17 cellular contexts compared by ENCODE assay signal in genomic region chr4:144666539-144667175, GRCh38. TPM values are rescaled to one million over a fixed set of nuclear protein-coding genes. Genes with fewer than 3 reads are reported as not detected.
DNase-seq lines count a peak whose midpoint lies in the region; ATAC-seq and TF ChIP-seq lines count a peak whose summit lies in the region.
"Had no signal": no experiment of that assay in that cellular context is flagged by ENCODE, and none has a peak within 500 bp of the region (broad histone marks: within the 10 kb centered on the region; RNA-seq: fewer than 3 reads in every experiment).

No MANE protein-coding gene starts in this region.

- ATAC-seq in gastrocnemius medialis: no peak

- POLR2A ChIA-PET in MCF 10A (lab: Yijun Ruan, JAX): interaction anchor here (0.6 kb wide), 1 partner anchor 336 kb away, joined by 3 read pairs; no protein-coding TSS in a partner anchor

- in situ Hi-C loops in gastrocnemius medialis (cut with MboI; ENCODE audit: low sequenced_read_pairs in 4 of 4): no loop called here

- TF ChIP-seq CTCF in MCF 10A (IDR thresholded peaks at IDR 0.05; ENCODE audit: unreplicated experiment): no peak
- TF ChIP-seq CTCF in breast epithelium (IDR thresholded peaks at IDR 0.05): no peak
- no peak for TF ChIP-seq CTCF in gastrocnemius medialis (IDR thresholded peaks at IDR 0.05 in 4 of 5, conservative IDR thresholded peaks at IDR 0.05 in 1 of 5)

- H3K9me3 ChIP-seq in breast epithelium (no peaks in the 10 kb centered on the region), gastrocnemius medialis (no peaks in the 10 kb centered on the region)
- H3K9me3 ChIP-seq: left ventricle myocardium inferior, MG63, thoracic aorta had no signal

- H3K27ac ChIP-seq in breast epithelium: no peak overlapping the region
- H3K27ac ChIP-seq in gastrocnemius medialis: no peak overlapping the region
- H3K27ac ChIP-seq: 22Rv1, left ventricle myocardium inferior, thoracic aorta had no signal

- intact Hi-C loops in MCF 10A (cut with micrococcal nuclease): no loop called here
- intact Hi-C loops in breast epithelium (cut with DNase I; ENCODE audit: low total_unique reads): no loop called here
- intact Hi-C loops in gastrocnemius medialis (cut with DNase I; ENCODE audit: low total_unique reads): no loop called here

- no peaks in the 10 kb centered on the region for H3K36me3 Mint-ChIP-seq in MCF 10A (ENCODE audit: insufficient read depth, unreplicated experiment)

- BruUV-seq in MCF 10A (replicated peaks; lab: Mats Ljungman, UMichigan): no TSS peak

- H3K27me3 ChIP-seq in breast epithelium (no peaks in the 10 kb centered on the region), gastrocnemius medialis (no peaks in the 10 kb centered on the region)
- H3K27me3 ChIP-seq: dorsolateral prefrontal cortex, MG63 had no signal

- no peaks in the 10 kb centered on the region for H3K9me3 Mint-ChIP-seq in MCF 10A (ENCODE audit: unreplicated experiment)
- H3K9me3 Mint-ChIP-seq: neural crest cell had no signal

- H3K36me3 ChIP-seq in breast epithelium (no peaks in the 10 kb centered on the region), gastrocnemius medialis (no peaks in the 10 kb centered on the region)
- H3K36me3 ChIP-seq: left ventricle myocardium inferior, MG63, thoracic aorta had no signal

- H3K27me3 Mint-ChIP-seq in MCF 10A (ENCODE audit: insufficient read depth, unreplicated experiment): no peaks in the 10 kb centered on the region

- DNase-seq in MCF 10A (ENCODE audit: unreplicated experiment): peak; percentile 45
- no peak for DNase-seq in breast epithelium (ENCODE audit: low spot score in 2 of 2)
- DNase-seq in astrocyte of the hippocampus (ENCODE audit: low read depth, low spot score): peak; percentile 71
- peak; percentile 54 for DNase-seq in islet precursor cell
- DNase-seq in activated T-cell treated with anti-CD3 and anti-CD28 coated beads, Interleukin-2, amount 50 U/mL, for 48 hours: no peak
- no peak for DNase-seq in HT-29 (ENCODE audit: low spot score)
- no peak for DNase-seq in gastrocnemius medialis
- no peak for DNase-seq in globus pallidus (ENCODE audit: low spot score)
- DNase-seq: activated CD8-positive, alpha-beta memory T cell treated with anti-CD3 and anti-CD28 coated beads, Interleukin-2, amount 50 U/mL, for 48 hours; dorsolateral prefrontal cortex; left ventricle myocardium inferior; MG63; NCI-H2107; small intestine had no signal

- H3K4me3 ChIP-seq in breast epithelium (no peak overlapping the region), gastrocnemius medialis (no peak overlapping the region)
- H3K4me3 ChIP-seq: dorsolateral prefrontal cortex, left ventricle myocardium inferior, MG63, thoracic aorta had no signal

- CTCF ChIA-PET in MCF 10A (lab: Yijun Ruan, JAX): no interaction called here

- H3K4me3 Mint-ChIP-seq in MCF 10A (ENCODE audit: unreplicated experiment): no peak overlapping the region
- H3K4me3 Mint-ChIP-seq: neural crest cell had no signal

- no peak overlapping the region for H3K27ac Mint-ChIP-seq in MCF 10A (ENCODE audit: low read depth, unreplicated experiment)

- H3K4me1 Mint-ChIP-seq in MCF 10A (ENCODE audit: insufficient read depth, unreplicated experiment): peaks cover 5% of the 10 kb centered on the region

- H3K4me1 ChIP-seq in breast epithelium: no peaks in the 10 kb centered on the region
- no peaks in the 10 kb centered on the region for H3K4me1 ChIP-seq in gastrocnemius medialis
- H3K4me1 ChIP-seq: left ventricle myocardium inferior had no signal

- TF ChIP-seq POLR2A in breast epithelium (IDR thresholded peaks at IDR 0.05): no peak
- TF ChIP-seq POLR2A in gastrocnemius medialis (IDR thresholded peaks at IDR 0.05): no peak

RNA-seq across cellular contexts. Expression of gene HHIP, which starts 20.7 kb away (rescaled TPM):
- total RNA-seq in MCF 10A (2022) (0.12 TPM in 1 of 2 replicates, not detected in the other), breast epithelium (1 to 10 TPM in 1 of 3 donors, under 1 TPM in 2; under 0.01 to 1.0 (median 0.48) TPM), gastrocnemius medialis (under 1 TPM; 0.25 to 0.70 (median 0.28) TPM)
- total RNA-seq in HT-29 (2014; rRNA removed; shearing (Covaris generic)): not detected in 2 replicates
- total RNA-seq: left ventricle myocardium inferior had no signal

Comparison
In these comparisons a context has a peak if more than half of its experiments do, and no peak if none do; other contexts are left out.
1. DNase-seq: peak in MCF 10A (single experiment), astrocyte of the hippocampus (single experiment) and islet precursor cell (single experiment); none in breast epithelium (0 of 2), activated T-cell treated with anti-CD3 and anti-CD28 coated beads, Interleukin-2, amount 50 U/mL, for 48 hours (0 of 2), HT-29 (single experiment), gastrocnemius medialis (0 of 2) and globus pallidus (single experiment).